Comparison of ENCODE assay signal across 8 cellular contexts in genomic region chr12:26845057-26845666, GRCh38. TPM values are rescaled to one million over a fixed set of nuclear protein-coding genes. Genes with fewer than 3 reads are reported as not detected.
DNase-seq lines count a peak whose midpoint lies in the region; ATAC-seq and TF ChIP-seq lines count a peak whose summit lies in the region.

No MANE protein-coding gene starts in this region.

- TF ChIP-seq CTCF in esophagus muscularis mucosa (IDR thresholded peaks at IDR 0.05) (peak; percentile 56 to 71 (median 57)), nephron progenitor cell (IDR thresholded peaks at IDR 0.05) (peak; percentile 73)

- H3K4me3 Mint-ChIP-seq in nephron progenitor cell = no peak overlapping the region

- H3K36me3 Mint-ChIP-seq in nephron progenitor cell (ENCODE audit: low read depth) = no peaks in the 10 kb centered on the region

- DNase-seq in stimulated activated CD4-positive, alpha-beta T cell treated with anti-CD3 and anti-CD28 coated beads, Interleukin-4, amount 100 ng/mL, for 24 hours = peak; percentile 22
- no peak for DNase-seq in stimulated activated CD4-positive, alpha-beta T cell treated with anti-CD3 and anti-CD28 coated beads, Interleukin-1b, Interleukin-23, amount 100 ng/mL, for 48 hours
- DNase-seq in RKO (ENCODE audit: low spot score) (peak; percentile 69), esophagus muscularis mucosa (ENCODE audit: extremely low spot score) (no peak), nephron progenitor cell (peak; percentile 68), ureter (ENCODE audit: low spot score) (no peak)
- DNase-seq in effector CD8-positive, alpha-beta T cell (lab: John Stamatoyannopoulos, UW) = no peak

- TF ChIP-seq EP300 in esophagus muscularis mucosa (IDR thresholded peaks at IDR 0.05) = no peak

- 42% methylated on average over 11 of the region's 11 CpGs for WGBS in esophagus muscularis mucosa

- no peak overlapping the region for H3K4me3 ChIP-seq in esophagus muscularis mucosa

- intact Hi-C loops in esophagus muscularis mucosa (cut with DNase I) = no loop called here

- H3K27ac Mint-ChIP-seq in nephron progenitor cell = no peak overlapping the region

- H3K27me3 Mint-ChIP-seq in nephron progenitor cell (ENCODE audit: low read depth, poor library complexity) = peaks cover 6% of the 10 kb centered on the region

- H3K9me3 Mint-ChIP-seq in nephron progenitor cell = peaks cover under 1% of the 10 kb centered on the region

- H3K27me3 ChIP-seq in esophagus muscularis mucosa = no peaks in the 10 kb centered on the region

- no peak overlapping the region for H3K27ac ChIP-seq in esophagus muscularis mucosa (replicated peaks in 1 of 4)

- no peaks in the 10 kb centered on the region for H3K9me3 ChIP-seq in esophagus muscularis mucosa

- H3K4me1 Mint-ChIP-seq in nephron progenitor cell = peaks cover 6% of the 10 kb centered on the region

- H3K4me1 ChIP-seq in esophagus muscularis mucosa = peaks cover 0 to 15% (median 9%) of the 10 kb centered on the region in 4 donors

- no peak for TF ChIP-seq POLR2A in esophagus muscularis mucosa (IDR thresholded peaks at IDR 0.05; ENCODE audit: low read depth)

- no peak for ATAC-seq in GM19035 (IDR thresholded peaks at IDR 0.05; ENCODE audit: unreplicated experiment)

- no peaks in the 10 kb centered on the region for H3K36me3 ChIP-seq in esophagus muscularis mucosa

RNA-seq across cellular contexts. Expression of gene ITPR2, which starts 12.2 kb away (rescaled TPM):
- 10 to 100 TPM; 23.7 to 26.6 (median 25.4) TPM for total RNA-seq in esophagus muscularis mucosa
- 35.2 TPM for total RNA-seq in ureter

Comparison
In these comparisons a context has a peak if more than half of its experiments do, and no peak if none do; other contexts are left out.
1. DNase-seq: peak in stimulated activated CD4-positive, alpha-beta T cell treated with anti-CD3 and anti-CD28 coated beads, Interleukin-4, amount 100 ng/mL, for 24 hours (single experiment), RKO (single experiment) and nephron progenitor cell (single experiment); none in stimulated activated CD4-positive, alpha-beta T cell treated with anti-CD3 and anti-CD28 coated beads, Interleukin-1b, Interleukin-23, amount 100 ng/mL, for 48 hours (single experiment), esophagus muscularis mucosa (single experiment), effector CD8-positive, alpha-beta T cell (single experiment) and ureter (single experiment).